ENCODE assay signal across 18 cellular contexts in genomic region chr7:110803602-110804143, GRCh38.
A peak's percentile ranks its signal among the peaks of the same experiment; 100 is the strongest.
DNase-seq lines count a peak whose midpoint lies in the region; ATAC-seq and TF ChIP-seq lines count a peak whose summit lies in the region.
"Had no signal": no experiment of that assay in that cellular context is flagged by ENCODE, and none has a peak within 500 bp of the region (broad histone marks: within the 10 kb centered on the region; RNA-seq: fewer than 3 reads in every experiment).

No MANE protein-coding gene starts in this region.

- DNase-seq in DMS53 (lab: John Stamatoyannopoulos, UW): peak; percentile 19
- peak; percentile 7 for DNase-seq in DMS53 treated with DMSO at 0.1 percent for 48 hours (lab: John Stamatoyannopoulos, UW; ENCODE audit: unreplicated experiment)
- peak; percentile 56 for DNase-seq in endodermal cell
- peak in 2 of 3 donors; percentile 5 to 19 for DNase-seq in mucosa of descending colon
- DNase-seq in nucleus accumbens (lab: John Stamatoyannopoulos, UW): no peak
- DNase-seq in HPDE6-E6E7 (ENCODE audit: extremely low spot score): no peak
- DNase-seq in hippocampal formation (lab: John Stamatoyannopoulos, UW): no peak
- DNase-seq: C1 segment of cervical spinal cord; Calu3; CD4-positive, alpha-beta memory T cell; COR-L47; DMS153; DMS79 treated with DMSO at 0.1 percent for 48 hours; GF-D8 had no signal

- H3K9me3 Mint-ChIP-seq in endodermal cell: no peaks in the 10 kb centered on the region
- H3K9me3 Mint-ChIP-seq: GM23338, H9 had no signal

- no peak overlapping the region for H3K27ac ChIP-seq in endodermal cell (ENCODE audit: low read depth, low read length)

- peaks cover 19% of the 10 kb centered on the region for H3K4me1 Mint-ChIP-seq in endodermal cell
- H3K4me1 Mint-ChIP-seq: CD4-positive, alpha-beta memory T cell had no signal

- ATAC-seq in mucosa of descending colon (peak; percentile 67), HG03378 (IDR thresholded peaks at IDR 0.05; ENCODE audit: unreplicated experiment) (no peak)
- ATAC-seq: HCT116 had no signal

- H3K27me3 Mint-ChIP-seq in endodermal cell (ENCODE audit: insufficient read depth): no peaks in the 10 kb centered on the region
- H3K27me3 Mint-ChIP-seq: CD4-positive, alpha-beta memory T cell had no signal

- H3K9me3 ChIP-seq in endodermal cell (ENCODE audit: control insufficient read depth, low read length): no peaks in the 10 kb centered on the region
- no peaks in the 10 kb centered on the region for H3K9me3 ChIP-seq in mucosa of descending colon

- H3K36me3 ChIP-seq in endodermal cell (ENCODE audit: control insufficient read depth, insufficient read depth, low read length) (no peaks in the 10 kb centered on the region), mucosa of descending colon (ENCODE audit: low read depth) (no peaks in the 10 kb centered on the region)

- no peaks in the 10 kb centered on the region for H3K36me3 Mint-ChIP-seq in endodermal cell (ENCODE audit: low read depth)

- H3K4me1 ChIP-seq in endodermal cell (ENCODE audit: control insufficient read depth, insufficient read depth, low read length): no peaks in the 10 kb centered on the region
- peaks cover 6% of the 10 kb centered on the region for H3K4me1 ChIP-seq in mucosa of descending colon (ENCODE audit: low read depth)

- no peak overlapping the region for H3K4me3 Mint-ChIP-seq in endodermal cell
- H3K4me3 Mint-ChIP-seq: CD4-positive, alpha-beta memory T cell had no signal

- H3K27me3 ChIP-seq in endodermal cell (ENCODE audit: control insufficient read depth, insufficient read depth, low read length, poor library complexity, severe bottlenecking): no peaks in the 10 kb centered on the region

- no peak overlapping the region for H3K9ac ChIP-seq in endodermal cell (ENCODE audit: extremely low read depth, low read length, poor library complexity, severe bottlenecking)

- intact Hi-C loops in mucosa of descending colon (cut with DNase I, micrococcal nuclease): no loop called here

- H3K4me3 ChIP-seq in endodermal cell (ENCODE audit: low read length): no peak overlapping the region
- H3K4me3 ChIP-seq in mucosa of descending colon: no peak overlapping the region

- no peak overlapping the region for H3K27ac Mint-ChIP-seq in endodermal cell
- H3K27ac Mint-ChIP-seq: CD4-positive, alpha-beta memory T cell; GM23338 had no signal

- TF ChIP-seq CTCF in endodermal cell (conservative IDR thresholded peaks at IDR 0.05): no peak
- no peak for TF ChIP-seq CTCF in mucosa of descending colon (IDR thresholded peaks at IDR 0.05)

Comparison
In these comparisons a context has a peak if more than half of its experiments do, and no peak if none do; other contexts are left out.
1. DNase-seq: peak in DMS53 (single experiment), DMS53 treated with DMSO at 0.1 percent for 48 hours (single experiment), endodermal cell (single experiment) and mucosa of descending colon (2 of 3); none in nucleus accumbens (0 of 56), HPDE6-E6E7 (single experiment) and hippocampal formation (0 of 2).